ENCODE assay signal across 1 cellular context in genomic region chr16:85573696-85574641, GRCh38.
A peak's percentile ranks its signal among the peaks of the same experiment; 100 is the strongest.
TF ChIP-seq lines count a peak whose summit lies in the region.

No MANE protein-coding gene starts in this region.

TF ChIP-seq in HEK293, 187 proteins besides CTCF, POLR2A, EP300 and RAD21 (continued from another document and continues in another):
- TF ChIP-seq ZNF398 (tag by site-specific recombination; IDR thresholded peaks at IDR 0.05): no peak
- no peak for TF ChIP-seq KLF10 (tag by site-specific recombination; IDR thresholded peaks at IDR 0.05)
- peak; percentile 78 for TF ChIP-seq ZNF768 (tag by site-specific recombination; IDR thresholded peaks at IDR 0.05)
- no peak for TF ChIP-seq ZNF221 (tag by site-specific recombination; IDR thresholded peaks at IDR 0.05; ENCODE audit: borderline replicate concordance)
- no peak for TF ChIP-seq ZNF433 (tag by site-specific recombination; IDR thresholded peaks at IDR 0.05; ENCODE audit: low read depth)
- TF ChIP-seq ZBTB44 (tag by site-specific recombination; IDR thresholded peaks at IDR 0.05): no peak
- no peak for TF ChIP-seq ZBTB10 (tag by site-specific recombination; IDR thresholded peaks at IDR 0.05)
- TF ChIP-seq ZNF155 (tag by site-specific recombination; IDR thresholded peaks at IDR 0.05): no peak
- no peak for TF ChIP-seq ZNF707 (tag by site-specific recombination; IDR thresholded peaks at IDR 0.05)
- no peak for TF ChIP-seq ZNF362 (tag by site-specific recombination; IDR thresholded peaks at IDR 0.05)
- no peak for TF ChIP-seq REPIN1 (tag by site-specific recombination; IDR thresholded peaks at IDR 0.05; ENCODE audit: low read depth)
- no peak for TF ChIP-seq HOXA7 (CRISPR knock-in tag; IDR thresholded peaks at IDR 0.05; ENCODE audit: borderline replicate concordance)
- no peak for TF ChIP-seq KLF7 (tag by site-specific recombination; IDR thresholded peaks at IDR 0.05; ENCODE audit: borderline replicate concordance)
- no peak for TF ChIP-seq ZNF777 (tag by site-specific recombination; IDR thresholded peaks at IDR 0.05; ENCODE audit: borderline replicate concordance)
- TF ChIP-seq KLF1 (tag by site-specific recombination; IDR thresholded peaks at IDR 0.05): no peak
- TF ChIP-seq ZNF132 (tag by site-specific recombination; IDR thresholded peaks at IDR 0.05; ENCODE audit: borderline replicate concordance): no peak
- no peak for TF ChIP-seq ZNF146 (tag by site-specific recombination; IDR thresholded peaks at IDR 0.05)
- no peak for TF ChIP-seq ZNF580 (tag by site-specific recombination; IDR thresholded peaks at IDR 0.05)
- no peak for TF ChIP-seq ZNF449 (tag by site-specific recombination; IDR thresholded peaks at IDR 0.05)
- no peak for TF ChIP-seq ZSCAN5A (tag by site-specific recombination; IDR thresholded peaks at IDR 0.05)
- no peak for TF ChIP-seq ZNF302 (tag by site-specific recombination; IDR thresholded peaks at IDR 0.05; ENCODE audit: low read depth)
- TF ChIP-seq ZNF354C (tag by site-specific recombination; IDR thresholded peaks at IDR 0.05; ENCODE audit: borderline replicate concordance, low read depth): no peak
- no peak for TF ChIP-seq PRDM1 (tag by site-specific recombination; IDR thresholded peaks at IDR 0.05)
- no peak for TF ChIP-seq ZNF529 (tag by site-specific recombination; IDR thresholded peaks at IDR 0.05; ENCODE audit: insufficient replicate concordance)
- TF ChIP-seq ZNF623 (tag by site-specific recombination; IDR thresholded peaks at IDR 0.05): no peak
- no peak for TF ChIP-seq OVOL3 (tag by site-specific recombination; IDR thresholded peaks at IDR 0.05)
- TF ChIP-seq ZNF600 (tag by site-specific recombination; IDR thresholded peaks at IDR 0.05): peak; percentile 78
- TF ChIP-seq ZNF610 (tag by site-specific recombination; IDR thresholded peaks at IDR 0.05; ENCODE audit: borderline replicate concordance): no peak
- TF ChIP-seq ZSCAN18 (tag by site-specific recombination; IDR thresholded peaks at IDR 0.05): no peak
- TF ChIP-seq SCRT1 (tag by site-specific recombination; IDR thresholded peaks at IDR 0.05; ENCODE audit: borderline replicate concordance): no peak
- no peak for TF ChIP-seq ZNF391 (tag by site-specific recombination; IDR thresholded peaks at IDR 0.05; ENCODE audit: borderline replicate concordance, low read depth)
- TF ChIP-seq GLIS1 (tag by site-specific recombination; IDR thresholded peaks at IDR 0.05): peak; percentile 82
- TF ChIP-seq ZNF664 (tag by site-specific recombination; IDR thresholded peaks at IDR 0.05): no peak; the same call in 1 of the 2 replicates
- no peak for TF ChIP-seq ZNF670 (tag by site-specific recombination; IDR thresholded peaks at IDR 0.05; ENCODE audit: low read depth)
- no peak for TF ChIP-seq ZNF560 (tag by site-specific recombination; IDR thresholded peaks at IDR 0.05; ENCODE audit: borderline replicate concordance)
- no peak for TF ChIP-seq ZNF10 (tag by site-specific recombination; IDR thresholded peaks at IDR 0.05)
- no peak for TF ChIP-seq ZNF677 (tag by site-specific recombination; IDR thresholded peaks at IDR 0.05)
- no peak for TF ChIP-seq ZNF2 (tag by site-specific recombination; IDR thresholded peaks at IDR 0.05)
- TF ChIP-seq ZNF37A (tag by site-specific recombination; IDR thresholded peaks at IDR 0.05): no peak
- no peak for TF ChIP-seq ZNF510 (tag by site-specific recombination; IDR thresholded peaks at IDR 0.05; ENCODE audit: insufficient replicate concordance)
- peak; percentile 68 for TF ChIP-seq SP2 (tag by site-specific recombination; IDR thresholded peaks at IDR 0.05)
- TF ChIP-seq ZNF148 (tag by site-specific recombination; IDR thresholded peaks at IDR 0.05; ENCODE audit: borderline replicate concordance): no peak
- no peak for TF ChIP-seq ZNF16 (tag by site-specific recombination; IDR thresholded peaks at IDR 0.05; ENCODE audit: low read depth)
- peak; percentile 39; the same call in 1 of the 2 replicates for TF ChIP-seq ZNF660 (tag by site-specific recombination; IDR thresholded peaks at IDR 0.05)
- TF ChIP-seq SP7 (tag by site-specific recombination; IDR thresholded peaks at IDR 0.05): no peak
- TF ChIP-seq ZNF23 (tag by site-specific recombination; IDR thresholded peaks at IDR 0.05; ENCODE audit: borderline replicate concordance): no peak
- TF ChIP-seq ZNF488 (tag by site-specific recombination; IDR thresholded peaks at IDR 0.05): no peak
- TF ChIP-seq ZNF214 (tag by site-specific recombination; IDR thresholded peaks at IDR 0.05; ENCODE audit: borderline replicate concordance): no peak
- 0 out of 2 replicates have a peak, but pooled peaks have one; percentile 8 for TF ChIP-seq BCL11B (tag by site-specific recombination; IDR thresholded peaks at IDR 0.05; ENCODE audit: low read depth)
- TF ChIP-seq MYNN (tag by site-specific recombination; IDR thresholded peaks at IDR 0.05; ENCODE audit: borderline replicate concordance): no peak
